Comparison of ENCODE assay signal across 8 cellular contexts in the genomic region with DNA sequence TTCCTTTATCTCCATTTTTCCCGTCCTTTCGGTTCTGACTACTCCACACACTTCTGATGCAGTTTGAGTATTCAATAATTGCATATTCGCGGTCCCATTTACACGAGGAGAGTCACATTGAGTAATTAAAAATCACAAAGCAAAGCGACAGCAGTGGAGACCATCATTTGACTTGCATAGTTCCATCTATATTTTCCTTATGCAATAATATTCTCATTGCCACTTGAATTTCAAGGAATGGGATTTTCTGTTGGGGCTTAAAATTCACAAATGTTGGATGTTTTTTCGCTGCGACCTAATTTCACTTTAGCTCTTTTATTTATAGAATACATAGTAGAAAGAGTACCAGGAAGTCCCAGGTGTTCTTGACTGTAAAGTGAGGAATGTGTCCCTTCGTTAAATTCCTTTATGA.
DNase-seq lines count a peak whose midpoint lies in the region; TF ChIP-seq lines count a peak whose summit lies in the region.

No MANE protein-coding gene starts in this region.

- H3K4me3 Mint-ChIP-seq in HFFc6, result peak overlapping the region; percentile 88

- H3K36me3 Mint-ChIP-seq in HFFc6 (ENCODE audit: low read depth), result peaks cover 6% of the 10 kb centered on the region

- no peaks in the 10 kb centered on the region; the same call in 1 of the 2 replicates for H3K27me3 Mint-ChIP-seq in HFFc6 (ENCODE audit: insufficient read depth)

- DNase-seq in HFFc6 (no peak), cardiac fibroblast (ENCODE audit: low read depth in 2 of 2) (no peak), cerebellum (ENCODE audit: low spot score) (no peak), ecto neural progenitor cell (ENCODE audit: low spot score) (no peak), AG08395 (ENCODE audit: low spot score) (no peak)
- DNase-seq in stimulated activated CD4-positive, alpha-beta T cell treated with anti-CD3 and anti-CD28 coated beads, Interleukin-15, amount 100 ng/mL, for 24 hours, result no peak

- peaks cover 10% of the 10 kb centered on the region for H3K4me1 ChIP-seq in muscle layer of colon (ENCODE audit: insufficient read depth, low read length)

- no peaks in the 10 kb centered on the region for H3K27me3 ChIP-seq in muscle layer of colon (ENCODE audit: control insufficient read depth in 1 of 2, insufficient read depth in 2 of 2, low read length in 2 of 2)

- H3K4me3 ChIP-seq in cardiac fibroblast (replicated peaks in 1 of 2; ENCODE audit: low read depth in 2 of 2, low read length in 2 of 2) (peak overlapping the region; percentile 60 to 68), muscle layer of colon (ENCODE audit: low read depth in 1 of 2, low read length in 2 of 2) (peak overlapping the region; percentile 29 to 64)

- peak overlapping the region; percentile 51 for H3K9ac ChIP-seq in muscle layer of colon (ENCODE audit: low read length)

- TF ChIP-seq CTCF in 22Rv1 (IDR thresholded peaks at IDR 0.05) (no peak), HFFc6 (IDR thresholded peaks at IDR 0.05) (no peak), cardiac fibroblast (IDR thresholded peaks at IDR 0.05; ENCODE audit: low read depth, low read length) (no peak)

- peak overlapping the region; percentile 82 for H3K27ac Mint-ChIP-seq in HFFc6

- peak overlapping the region; percentile 78 for H3K27ac ChIP-seq in 22Rv1
- H3K27ac ChIP-seq in muscle layer of colon (ENCODE audit: low read depth, low read length), result no peak overlapping the region

- no peaks in the 10 kb centered on the region for H3K9me3 Mint-ChIP-seq in HFFc6

- no peaks in the 10 kb centered on the region for H3K36me3 ChIP-seq in muscle layer of colon (ENCODE audit: insufficient read depth, low read length)

- H3K4me1 Mint-ChIP-seq in HFFc6 (ENCODE audit: low read depth), result peaks cover 26% of the 10 kb centered on the region

- H3K9me3 ChIP-seq in muscle layer of colon (ENCODE audit: low read length), result no peaks in the 10 kb centered on the region
